8 cellular contexts compared by ENCODE assay signal in the genomic region with DNA sequence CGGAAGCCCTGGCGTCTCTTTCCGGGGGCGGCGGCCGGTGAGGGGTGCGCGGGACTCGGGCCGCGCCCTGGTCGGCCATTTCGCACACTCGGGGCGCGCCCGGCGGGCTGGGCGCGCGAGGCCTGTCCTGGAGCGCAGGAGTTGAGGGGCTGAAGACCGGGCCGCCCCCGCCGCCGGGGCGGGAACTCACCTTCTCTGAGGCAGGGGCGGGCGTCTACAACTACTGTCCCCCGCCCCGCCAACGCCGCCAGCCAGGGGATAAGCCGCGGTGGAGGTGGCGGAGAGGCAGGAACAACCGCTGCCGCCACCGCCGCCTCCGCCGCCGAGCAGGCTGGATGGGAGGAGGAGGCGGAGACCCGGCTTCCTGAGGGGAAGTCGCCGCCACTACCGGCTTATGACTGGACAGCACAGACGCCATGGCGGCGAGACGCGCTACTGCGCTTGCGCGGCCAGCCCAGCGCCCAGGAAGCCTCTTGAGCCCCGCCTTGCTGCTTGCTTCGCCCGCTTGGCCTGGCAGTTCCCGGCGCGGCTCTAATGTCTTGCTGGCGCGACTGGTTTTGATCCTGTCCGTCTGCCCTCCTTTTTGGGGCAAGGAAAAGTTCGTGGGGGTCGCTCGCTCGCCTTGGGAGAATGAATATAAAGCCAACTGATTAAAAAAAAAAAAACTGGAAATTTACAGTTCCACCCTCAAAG. TPM values are rescaled to one million over a fixed set of nuclear protein-coding genes. Genes with fewer than 3 reads are reported as not detected.
DNase-seq lines count a peak whose midpoint lies in the region; ATAC-seq, FAIRE-seq and TF ChIP-seq lines count a peak whose summit lies in the region.

Gene KRCC1, minus strand, starts transcription at position 348 of the 693 bp plus-strand sequence. CDS start 27,220 bp downstream, outside the sequence.

- no peaks in the 10 kb centered on the region for H3K9me3 ChIP-seq in BE2C

- H3K27me3 ChIP-seq in BE2C (no peaks in the 10 kb centered on the region), kidney epithelial cell (ENCODE audit: control insufficient read depth, insufficient read depth, low read length) (no peaks in the 10 kb centered on the region)

- peaks cover 4% of the 10 kb centered on the region for H3K36me3 Mint-ChIP-seq in chondrocyte (ENCODE audit: low read depth)

- no peaks in the 10 kb centered on the region for H3K36me3 ChIP-seq in BE2C
- H3K36me3 ChIP-seq in kidney epithelial cell (ENCODE audit: control insufficient read depth, insufficient read depth, low read length), result no peaks in the 10 kb centered on the region

- no peaks in the 10 kb centered on the region for H3K27me3 Mint-ChIP-seq in chondrocyte (ENCODE audit: low read depth)

- no peak for TF ChIP-seq CTCF in BE2C (IDR thresholded peaks at IDR 0.05; ENCODE audit: low read depth, low read length)
- TF ChIP-seq CTCF in chondrocyte (IDR thresholded peaks at IDR 0.05), result no peak
- no peak for TF ChIP-seq CTCF in kidney epithelial cell (IDR thresholded peaks at IDR 0.05; ENCODE audit: insufficient read depth, low read length, poor library complexity, severe bottlenecking)

- FAIRE-seq in GM19239 (lab: Jason Lieb, UNC), result peak; percentile 94

- H3K9me3 Mint-ChIP-seq in chondrocyte (ENCODE audit: low read depth), result no peaks in the 10 kb centered on the region

- DNase-seq in BE2C (peak; percentile 90), GM19239 (ENCODE audit: insufficient read length, low spot score) (peak; percentile 83), NCI-H510A treated with DMSO at 0.1 percent for 48 hours (lab: John Stamatoyannopoulos, UW) (peak; percentile 51), chondrocyte (ENCODE audit: low spot score) (peak; percentile 97), kidney epithelial cell (ENCODE audit: low read depth) (peak; percentile 89)
- peak; percentile 85 to 86 for DNase-seq in activated CD4-positive, alpha-beta T cell treated with anti-CD3 and anti-CD28 coated beads for 24 hours (ENCODE audit: low read depth in 2 of 2)
- peak; percentile 94 for DNase-seq in stimulated activated CD4-positive, alpha-beta T cell treated with anti-CD3 and anti-CD28 coated beads, Interleukin-15, amount 100 ng/mL, for 24 hours

- H3K4me1 ChIP-seq in BE2C, result no peaks in the 10 kb centered on the region

- H3K4me3 ChIP-seq in BE2C (ENCODE audit: low read depth, low read length) (peak within 1 kb of the TSS; percentile 74), kidney epithelial cell (ENCODE audit: low read depth, low read length) (peak within 1 kb of the TSS; percentile 85)

- peak within 1 kb of the TSS; percentile 96 for H3K27ac Mint-ChIP-seq in chondrocyte (ENCODE audit: unreplicated experiment)

- peak; percentile 92 for ATAC-seq in HG03442 (IDR thresholded peaks at IDR 0.05; ENCODE audit: unreplicated experiment)

- H3K4me3 Mint-ChIP-seq in chondrocyte (ENCODE audit: unreplicated experiment), result peak within 1 kb of the TSS; percentile 96

- H3K4me1 Mint-ChIP-seq in chondrocyte (ENCODE audit: low read depth), result peaks cover 32% of the 10 kb centered on the region

RNA-seq across cellular contexts. Expression of gene KRCC1, which starts in this region (rescaled TPM):
- 8.5 TPM for polyA plus RNA-seq in BE2C (2012; ENCODE audit: insufficient read depth, insufficient read length, low read depth)
- total RNA-seq in chondrocyte (22.8 to 29.3 TPM (median 25.3 TPM) in 3 replicates), kidney epithelial cell (17.7 and 22.2 TPM in 2 replicates)

Comparison
In these comparisons a context has a peak if more than half of its experiments do, and no peak if none do; other contexts are left out.
1. Peak in every context shown above with its lines: DNase-seq, ATAC-seq and H3K4me3 ChIP-seq.